In genomic region chr16:89009343-89010209, GRCh38 we compare ENCODE assay signal across 1 cellular context.
TF ChIP-seq lines count a peak whose summit lies in the region.

No MANE protein-coding gene starts in this region.

TF ChIP-seq in K562, 482 proteins besides CTCF, POLR2A, EP300 and RAD21 (continued from another document and continues in another):
- TF ChIP-seq REST (CRISPR knock-in tag; IDR thresholded peaks at IDR 0.05; ENCODE audit: low read depth): peak; percentile 98
- TF ChIP-seq ZNF41 (CRISPR knock-in tag; conservative IDR thresholded peaks at IDR 0.05): no peak
- TF ChIP-seq ZBTB26 (CRISPR knock-in tag; IDR thresholded peaks at IDR 0.05): peak; percentile 86; the same call in 1 of the 2 replicates
- peak; percentile 98 for TF ChIP-seq MIER1 (IDR thresholded peaks at IDR 0.05; ENCODE audit: low read depth)
- no peak for TF ChIP-seq HOMEZ (CRISPR knock-in tag; IDR thresholded peaks at IDR 0.05)
- TF ChIP-seq FOXP1 (CRISPR knock-in tag; IDR thresholded peaks at IDR 0.05): peak; percentile 37; the same call in 1 of the 2 replicates
- no peak for TF ChIP-seq NEUROD1 (IDR thresholded peaks at IDR 0.05; ENCODE audit: borderline replicate concordance, low read depth, low read length, partially characterized antibody)
- TF ChIP-seq E2F4 (CRISPR knock-in tag; IDR thresholded peaks at IDR 0.05; ENCODE audit: low read depth): 0 out of 2 replicates have a peak, but pooled peaks have one; percentile 52
- TF ChIP-seq NCOA1 (IDR thresholded peaks at IDR 0.05; ENCODE audit: low read depth): peak; percentile 76
- TF ChIP-seq OTX1 (CRISPR knock-in tag; IDR thresholded peaks at IDR 0.05): peak; percentile 71; the same call in 1 of the 2 replicates
- no peak for TF ChIP-seq WHSC1 (IDR thresholded peaks at IDR 0.05; ENCODE audit: low read length)
- TF ChIP-seq ZFP91 (CRISPR knock-in tag; IDR thresholded peaks at IDR 0.05): no peak
- peak in 1 of 2 experiments; percentile 60; a peak in 2 of 4 replicates for TF ChIP-seq MAZ (CRISPR knock-in tag; conservative IDR thresholded peaks at IDR 0.05 in 1 of 2, IDR thresholded peaks at IDR 0.05 in 1 of 2)
- peak in 1 of 2 experiments; percentile 85; a peak in 2 of 4 replicates for TF ChIP-seq HDAC1 (IDR thresholded peaks at IDR 0.05)
- peak; percentile 80 for TF ChIP-seq NKRF (IDR thresholded peaks at IDR 0.05; ENCODE audit: borderline replicate concordance)
- TF ChIP-seq ELK3 (CRISPR knock-in tag; IDR thresholded peaks at IDR 0.05): no peak
- TF ChIP-seq ZNF766 (CRISPR knock-in tag; conservative IDR thresholded peaks at IDR 0.05): peak; percentile 65; the same call in 1 of the 2 replicates
- no peak for TF ChIP-seq MAFK (IDR thresholded peaks at IDR 0.05; ENCODE audit: low read length)
- TF ChIP-seq ID3 (CRISPR knock-in tag; IDR thresholded peaks at IDR 0.05): no peak
- TF ChIP-seq ID3 (tag; IDR thresholded peaks at IDR 0.05): peak; percentile 35; the same call in 1 of the 2 replicates
- 0 out of 2 replicates have a peak, but pooled peaks have one; percentile 31 for TF ChIP-seq FOXK1 (CRISPR knock-in tag; IDR thresholded peaks at IDR 0.05; ENCODE audit: borderline replicate concordance)
- no peak for TF ChIP-seq GTF2E2 (tag; IDR thresholded peaks at IDR 0.05)
- TF ChIP-seq LARP7 (IDR thresholded peaks at IDR 0.05): 0 out of 2 replicates have a peak, but pooled peaks have one; percentile 61
- TF ChIP-seq HDAC2 (IDR thresholded peaks at IDR 0.05): peak; percentile 68
- no peak for TF ChIP-seq ZNF217 (CRISPR knock-in tag; IDR thresholded peaks at IDR 0.05)
- peak; percentile 81; the same call in 1 of the 2 replicates for TF ChIP-seq THRB (CRISPR knock-in tag; conservative IDR thresholded peaks at IDR 0.05)
- TF ChIP-seq MTA2 (IDR thresholded peaks at IDR 0.05; ENCODE audit: low read depth): peak; percentile 18; the same call in 1 of the 2 replicates
- TF ChIP-seq MNT (conservative IDR thresholded peaks at IDR 0.05): peak; percentile 70 to 85
- TF ChIP-seq MAX (CRISPR knock-in tag; IDR thresholded peaks at IDR 0.05): peak; percentile 60
- 0 out of 2 replicates have a peak, but pooled peaks have one; percentile 41 for TF ChIP-seq ZBTB43 (CRISPR knock-in tag; IDR thresholded peaks at IDR 0.05)
- no peak for TF ChIP-seq GATA2 (CRISPR knock-in tag; IDR thresholded peaks at IDR 0.05)
- peak in 1 of 2 experiments; percentile 66; a peak in 1 of 4 replicates for TF ChIP-seq TEAD1 (CRISPR knock-in tag; IDR thresholded peaks at IDR 0.05)
- TF ChIP-seq ZNF134 (CRISPR knock-in tag; conservative IDR thresholded peaks at IDR 0.05): no peak
- no peak for TF ChIP-seq CHD2 (IDR thresholded peaks at IDR 0.05; ENCODE audit: low read depth, low read length)
- TF ChIP-seq ZNF586 (CRISPR knock-in tag; conservative IDR thresholded peaks at IDR 0.05): no peak
- TF ChIP-seq RBM25 (IDR thresholded peaks at IDR 0.05; ENCODE audit: low read depth, low read length, severe bottlenecking): no peak
- TF ChIP-seq CREM (IDR thresholded peaks at IDR 0.05; ENCODE audit: low read depth): peak; percentile 61; the same call in 1 of the 2 replicates
- TF ChIP-seq ELF4 (CRISPR knock-in tag; IDR thresholded peaks at IDR 0.05): 0 out of 2 replicates have a peak, but pooled peaks have one; percentile 69
- TF ChIP-seq ZNF232 (CRISPR knock-in tag; IDR thresholded peaks at IDR 0.05): peak; percentile 67; the same call in 1 of the 2 replicates
- peak; percentile 41; the same call in 1 of the 2 replicates for TF ChIP-seq CREB1 (IDR thresholded peaks at IDR 0.05)
- no peak for TF ChIP-seq CREB1 (CRISPR knock-in tag; IDR thresholded peaks at IDR 0.05)
- TF ChIP-seq NCOA6 (IDR thresholded peaks at IDR 0.05): peak; percentile 39; the same call in 1 of the 2 replicates
- 0 out of 2 replicates have a peak, but pooled peaks have one; percentile 19 for TF ChIP-seq CXXC5 (CRISPR knock-in tag; IDR thresholded peaks at IDR 0.05)
- no peak for TF ChIP-seq KDM5B (IDR thresholded peaks at IDR 0.05; ENCODE audit: insufficient replicate concordance, low read depth, low read length)
- TF ChIP-seq SRF (CRISPR knock-in tag; IDR thresholded peaks at IDR 0.05): peak in 1 of 2 experiments; percentile 34; a peak in 1 of 4 replicates
- TF ChIP-seq ZNF263 (CRISPR knock-in tag; IDR thresholded peaks at IDR 0.05; ENCODE audit: borderline replicate concordance): peak; percentile 42; the same call in 1 of the 2 replicates
- TF ChIP-seq SIN3A (IDR thresholded peaks at IDR 0.05; ENCODE audit: borderline replicate concordance in 2 of 2, control insufficient read depth in 1 of 2, low read depth in 2 of 2, low read length in 2 of 2): peak; percentile 62 to 85; a peak in 2 of 4 replicates
- TF ChIP-seq NFE2 (IDR thresholded peaks at IDR 0.05; ENCODE audit: low read depth): no peak
